In genomic region chr2:126658910-126659613, GRCh38 we compare ENCODE assay signal across 8 cellular contexts. TPM values are rescaled to one million over a fixed set of nuclear protein-coding genes. Genes with fewer than 3 reads are reported as not detected.
DNase-seq lines count a peak whose midpoint lies in the region; ATAC-seq and TF ChIP-seq lines count a peak whose summit lies in the region.

No MANE protein-coding gene starts in this region.

- H3K27ac ChIP-seq in OCI-LY7 (ENCODE audit: low read depth, low read length, poor library complexity, severe bottlenecking) = peak overlapping the region; percentile 82
- peak overlapping the region; percentile 84 to 98 (median 97) for H3K27ac ChIP-seq in adrenal gland

- H3K4me2 ChIP-seq in OCI-LY7 (ENCODE audit: low read length) = peak overlapping the region; percentile 79

- WGBS in adrenal gland, 4 donors = 11 to 19% (median 18%) methylated on average over 9 to 11 of the region's 11 CpGs
- 36 to 48% methylated on average over 11 of the region's 11 CpGs for WGBS in lower leg skin, 2 donors

- H3K4me1 ChIP-seq in OCI-LY7 (ENCODE audit: insufficient read depth, low read length, poor library complexity, severe bottlenecking) (peaks cover 71% of the 10 kb centered on the region), adrenal gland (replicated peaks in 1 of 2) (peaks cover 75 to 83% of the 10 kb centered on the region in 2 donors)

- peak overlapping the region; percentile 74 for H3K4me3 ChIP-seq in OCI-LY7 (ENCODE audit: low read depth, low read length, poor library complexity, severe bottlenecking)
- H3K4me3 ChIP-seq in adrenal gland = peak overlapping the region in 1 of 4 donors; percentile 33
- H3K4me3 ChIP-seq in lower leg skin (ENCODE audit: low read depth, poor library complexity, severe bottlenecking) = no peak overlapping the region

- H3K27me3 Mint-ChIP-seq in stimulated activated naive CD8-positive, alpha-beta T cell treated with anti-CD3 and anti-CD28 coated beads, Interleukin-15, Interleukin-2, amounts not matched to agents 100 ng/mL and 50 ng/mL, for 24 hours = no peaks in the 10 kb centered on the region

- ATAC-seq in GM18499 (IDR thresholded peaks at IDR 0.05; ENCODE audit: insufficient read depth, unreplicated experiment) (peak; percentile 22), HG02610 (IDR thresholded peaks at IDR 0.05; ENCODE audit: unreplicated experiment) (peak; percentile 32)

- peaks cover 74% of the 10 kb centered on the region for H3K79me2 ChIP-seq in OCI-LY7 (ENCODE audit: insufficient read depth, low read depth, low read length)

- no peaks in the 10 kb centered on the region for H3K9me3 Mint-ChIP-seq in stimulated activated naive CD8-positive, alpha-beta T cell treated with anti-CD3 and anti-CD28 coated beads, Interleukin-15, Interleukin-2, amounts not matched to agents 100 ng/mL and 50 ng/mL, for 24 hours

- peaks cover 48% of the 10 kb centered on the region for H3K36me3 Mint-ChIP-seq in stimulated activated naive CD8-positive, alpha-beta T cell treated with anti-CD3 and anti-CD28 coated beads, Interleukin-15, Interleukin-2, amounts not matched to agents 100 ng/mL and 50 ng/mL, for 24 hours (ENCODE audit: low read depth)

- POLR2A ChIA-PET in OCI-LY7 (lab: Charles Lee) = interaction anchor here (1.0 to 1.3 kb wide), 2 partner anchors 10 to 116 kb away, joined by 3 read pairs; no protein-coding TSS in a partner anchor

- peak overlapping the region; percentile 99 for H3K27ac Mint-ChIP-seq in stimulated activated naive CD8-positive, alpha-beta T cell treated with anti-CD3 and anti-CD28 coated beads, Interleukin-15, Interleukin-2, amounts not matched to agents 100 ng/mL and 50 ng/mL, for 24 hours

- no peaks in the 10 kb centered on the region for H3K27me3 ChIP-seq in adrenal gland

- H2AFZ ChIP-seq in OCI-LY7 (ENCODE audit: low read length) = peak overlapping the region; percentile 62; the same call in 1 of the 2 replicates

- BruUV-seq in OCI-LY7 (replicated peaks; lab: Mats Ljungman, UMichigan) = TSS peak; percentile 28

- DNase-seq in OCI-LY7 (ENCODE audit: low spot score) (peak; percentile 78), adrenal gland (peak; percentile 67 to 92 (median 81)), lower leg skin (ENCODE audit: low spot score in 2 of 2) (peak; percentile 74 to 93), NCI-H510A treated with DMSO at 0.1 percent for 48 hours (lab: John Stamatoyannopoulos, UW) (no peak), NCI-H146 (lab: John Stamatoyannopoulos, UW) (no peak)

- H3K9me2 ChIP-seq in OCI-LY7 (ENCODE audit: insufficient read depth, low read length) = no peaks in the 10 kb centered on the region

- H3K4me1 Mint-ChIP-seq in stimulated activated naive CD8-positive, alpha-beta T cell treated with anti-CD3 and anti-CD28 coated beads, Interleukin-15, Interleukin-2, amounts not matched to agents 100 ng/mL and 50 ng/mL, for 24 hours (ENCODE audit: low read depth) = peaks cover 79% of the 10 kb centered on the region

- peaks cover 16% of the 10 kb centered on the region for H3K36me3 ChIP-seq in OCI-LY7 (ENCODE audit: insufficient read depth, low read length)
- peaks cover 0 to 4% of the 10 kb centered on the region in 2 donors for H3K36me3 ChIP-seq in adrenal gland (replicated peaks in 1 of 2)

- intact Hi-C loops in OCI-LY7 (cut with micrococcal nuclease; ENCODE audit: unreplicated experiment) (loop anchor here (5.0 kb wide), 1 partner anchor 728 kb away; the partner anchor contains the start of gene MAP3K2), adrenal gland (cut with DNase I) (no loop called here), lower leg skin (cut with DNase I; ENCODE audit: low total_unique reads) (no loop called here)

- no peaks in the 10 kb centered on the region for H3K9me3 ChIP-seq in OCI-LY7 (ENCODE audit: low read length)
- no peaks in the 10 kb centered on the region for H3K9me3 ChIP-seq in adrenal gland (replicated peaks in 1 of 3)

- H4K20me1 ChIP-seq in OCI-LY7 (ENCODE audit: insufficient read depth, low read length) = no peaks in the 10 kb centered on the region

- CTCF ChIA-PET in OCI-LY7 (lab: Charles Lee; ENCODE audit: unreplicated experiment) = interaction anchor here (0.8 kb wide), 1 partner anchor 16 kb away, joined by 3 read pairs; no protein-coding TSS in a partner anchor

- H3K4me3 Mint-ChIP-seq in stimulated activated naive CD8-positive, alpha-beta T cell treated with anti-CD3 and anti-CD28 coated beads, Interleukin-15, Interleukin-2, amounts not matched to agents 100 ng/mL and 50 ng/mL, for 24 hours = peak overlapping the region; percentile 93

- no peak for TF ChIP-seq POLR2A in adrenal gland (IDR thresholded peaks at IDR 0.05)
- no peak for TF ChIP-seq POLR2A in lower leg skin (IDR thresholded peaks at IDR 0.05)

- peak; percentile 16; the same call in 1 of the 2 replicates for TF ChIP-seq CTCF in OCI-LY7 (conservative IDR thresholded peaks at IDR 0.05; ENCODE audit: low read length)
- TF ChIP-seq CTCF in adrenal gland (IDR thresholded peaks at IDR 0.05) = no peak
- no peak for TF ChIP-seq CTCF in lower leg skin (IDR thresholded peaks at IDR 0.05)

RNA-seq across cellular contexts. Expression of gene GYPC, which starts 3.1 kb away (rescaled TPM):
- 117 and 154 TPM in 2 replicates for total RNA-seq in OCI-LY7 (2014; rRNA removed; shearing (Covaris generic))
- 96.4 and 107 TPM in 2 replicates for total RNA-seq in OCI-LY7 (2022)
- 100 to 1,000 TPM in 7 of 8 donors, 10 to 100 TPM in 1; 84.3 to 178 (median 127) TPM for total RNA-seq in adrenal gland
- 100 to 1,000 TPM in 2 of 3 donors, 10 to 100 TPM in 1; 86.6 to 225 (median 187) TPM for polyA plus RNA-seq in adrenal gland
- 10 to 100 TPM; 16.9 to 55.6 (median 21.7) TPM for total RNA-seq in lower leg skin

Comparison
In these comparisons a context has a peak if more than half of its experiments do, and no peak if none do; other contexts are left out.
1. DNase-seq: peak in OCI-LY7 (single experiment), adrenal gland (7 of 7) and lower leg skin (2 of 2); none in NCI-H510A treated with DMSO at 0.1 percent for 48 hours (single experiment) and NCI-H146 (single experiment).